ENCODE assay signal across 9 cellular contexts in the genomic region with DNA sequence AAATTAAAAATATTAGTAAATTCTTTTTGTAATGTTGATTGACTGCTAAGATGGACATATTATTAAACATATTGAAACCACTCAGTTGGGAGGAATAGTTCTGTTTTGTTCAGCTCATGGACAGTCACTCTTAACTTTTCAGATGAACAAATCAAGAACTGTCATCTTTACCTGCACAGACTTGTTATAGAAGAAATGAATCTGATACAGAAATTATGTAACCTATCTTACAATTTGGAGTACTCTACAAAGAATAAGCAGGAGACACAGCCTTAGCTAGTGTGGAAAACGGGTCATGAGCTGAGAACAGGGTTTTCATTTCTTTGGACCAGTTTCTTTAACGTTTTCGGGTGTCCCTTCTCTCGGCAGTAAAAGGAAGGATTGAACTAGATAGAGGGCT. TPM values are rescaled to one million over a fixed set of nuclear protein-coding genes. Genes with fewer than 3 reads are reported as not detected.
A peak's percentile ranks its signal among the peaks of the same experiment; 100 is the strongest.
DNase-seq lines count a peak whose midpoint lies in the region; ATAC-seq, FAIRE-seq and TF ChIP-seq lines count a peak whose summit lies in the region.
"Had no signal": no experiment of that assay in that cellular context is flagged by ENCODE, and none has a peak within 500 bp of the region (broad histone marks: within the 10 kb centered on the region; RNA-seq: fewer than 3 reads in every experiment).

No MANE protein-coding gene starts in this region.

- H3K4me1 Mint-ChIP-seq in activated T-cell treated with anti-CD3 and anti-CD28 coated beads, Interleukin-2, amount 50 U/mL, for 72 hours (ENCODE audit: low read depth) = peaks cover 23% of the 10 kb centered on the region
- peaks cover 20% of the 10 kb centered on the region for H3K4me1 Mint-ChIP-seq in astrocyte (ENCODE audit: low read depth, unreplicated experiment)

- H3K27me3 ChIP-seq in astrocyte (ENCODE audit: insufficient read depth, low read length) (no peaks in the 10 kb centered on the region), muscle layer of colon (ENCODE audit: control insufficient read depth in 1 of 2, insufficient read depth in 2 of 2, low read length in 2 of 2) (no peaks in the 10 kb centered on the region), thoracic aorta (replicated peaks; ENCODE audit: insufficient read depth) (no peaks in the 10 kb centered on the region)

- peaks cover 10% of the 10 kb centered on the region for H3K27me3 Mint-ChIP-seq in activated T-cell treated with anti-CD3 and anti-CD28 coated beads, Interleukin-2, amount 50 U/mL, for 72 hours (ENCODE audit: low read depth)
- H3K27me3 Mint-ChIP-seq in astrocyte (ENCODE audit: low read depth, unreplicated experiment) = no peaks in the 10 kb centered on the region

- H2AFZ ChIP-seq in astrocyte (ENCODE audit: low read depth, low read length) = no peak overlapping the region

- peaks cover 4 to 15% of the 10 kb centered on the region in 2 donors for H3K36me3 Mint-ChIP-seq in activated T-cell treated with anti-CD3 and anti-CD28 coated beads, Interleukin-2, amount 50 U/mL, for 72 hours (ENCODE audit: insufficient read depth in 2 of 2)
- no peaks in the 10 kb centered on the region for H3K36me3 Mint-ChIP-seq in astrocyte (ENCODE audit: low read depth, unreplicated experiment)

- no peak overlapping the region for H3K4me3 ChIP-seq in astrocyte (ENCODE audit: insufficient read depth, low read depth, low read length)
- H3K4me3 ChIP-seq in muscle layer of colon (ENCODE audit: low read depth in 1 of 2, low read length in 2 of 2) = no peak overlapping the region
- no peak overlapping the region for H3K4me3 ChIP-seq in thoracic aorta

- no peak for DNase-seq in activated T-cell treated with anti-CD3 and anti-CD28 coated beads, Interleukin-2, amount 50 U/mL, for 72 hours
- DNase-seq in activated T-cell treated with anti-CD3 and anti-CD28 coated beads, Interleukin-2, amount 50 U/mL, for 1 hour = no peak
- DNase-seq in astrocyte (ENCODE audit: low read depth) = no peak
- no peak for DNase-seq in thoracic aorta (ENCODE audit: low spot score)
- no peak for DNase-seq in head of caudate nucleus
- DNase-seq: stimulated activated CD4-positive, alpha-beta T cell treated with anti-CD3 and anti-CD28 coated beads, Interleukin-15, amount 100 ng/mL, for 24 hours had no signal

- H4K20me1 ChIP-seq in astrocyte (ENCODE audit: insufficient read depth, low read length) = no peaks in the 10 kb centered on the region

- H3K27ac ChIP-seq in astrocyte (ENCODE audit: low read depth, low read length) = no peak overlapping the region
- H3K27ac ChIP-seq in muscle layer of colon (ENCODE audit: low read depth, low read length) = peak overlapping the region; percentile 31
- peak overlapping the region; percentile 68 to 87 for H3K27ac ChIP-seq in thoracic aorta

- no peak overlapping the region for H3K27ac Mint-ChIP-seq in activated T-cell treated with anti-CD3 and anti-CD28 coated beads, Interleukin-2, amount 50 U/mL, for 72 hours
- no peak overlapping the region for H3K27ac Mint-ChIP-seq in astrocyte (ENCODE audit: unreplicated experiment)

- intact Hi-C loops in head of caudate nucleus (cut with DNase I) = loop anchor here (2.0 kb wide), 1 partner anchor 22 kb away; a partner anchor contains a TSS

- FAIRE-seq in astrocyte (lab: Jason Lieb, UNC) = no peak

- no peak for ATAC-seq in activated T-cell treated with anti-CD3 and anti-CD28 coated beads, Interleukin-2, amount 50 U/mL, for 72 hours (replicated peaks in 1 of 2)
- ATAC-seq in thoracic aorta (ENCODE audit: insufficient number of reproducible peaks, low FRiP score, low read depth) (no peak), GM18858 (IDR thresholded peaks at IDR 0.05; ENCODE audit: unreplicated experiment) (no peak), HG02759 (IDR thresholded peaks at IDR 0.05; ENCODE audit: unreplicated experiment) (no peak)

- H3K4me3 Mint-ChIP-seq in activated T-cell treated with anti-CD3 and anti-CD28 coated beads, Interleukin-2, amount 50 U/mL, for 72 hours = peak overlapping the region; percentile 60 to 66
- H3K4me3 Mint-ChIP-seq in astrocyte (ENCODE audit: unreplicated experiment) = peak overlapping the region; percentile 24

- H3K36me3 ChIP-seq in astrocyte (ENCODE audit: insufficient read depth, low read length) (no peaks in the 10 kb centered on the region), muscle layer of colon (ENCODE audit: insufficient read depth, low read length) (no peaks in the 10 kb centered on the region), thoracic aorta (no peaks in the 10 kb centered on the region)

- H3K4me1 ChIP-seq in astrocyte (ENCODE audit: insufficient read depth, low read length) = peaks cover 18% of the 10 kb centered on the region
- peaks cover 18% of the 10 kb centered on the region for H3K4me1 ChIP-seq in muscle layer of colon (ENCODE audit: insufficient read depth, low read length)
- H3K4me1 ChIP-seq in thoracic aorta (ENCODE audit: control insufficient read depth in 1 of 2, low read depth in 2 of 2) = peaks cover 0 to 26% of the 10 kb centered on the region in 2 donors

- H3K79me2 ChIP-seq in astrocyte (ENCODE audit: insufficient read depth, low read length) = peaks cover 37% of the 10 kb centered on the region

- TF ChIP-seq CTCF in astrocyte (IDR thresholded peaks at IDR 0.05; ENCODE audit: insufficient read depth, low read depth, low read length) = no peak
- no peak for TF ChIP-seq CTCF in thoracic aorta (IDR thresholded peaks at IDR 0.05)

- H3K4me2 ChIP-seq in astrocyte (ENCODE audit: low read length) = no peak overlapping the region

- H3K9me3 ChIP-seq in astrocyte (ENCODE audit: insufficient read depth, low read depth, low read length) (no peaks in the 10 kb centered on the region), muscle layer of colon (ENCODE audit: low read length) (no peaks in the 10 kb centered on the region), thoracic aorta (no peaks in the 10 kb centered on the region)

- no peaks in the 10 kb centered on the region for H3K9me3 Mint-ChIP-seq in activated T-cell treated with anti-CD3 and anti-CD28 coated beads, Interleukin-2, amount 50 U/mL, for 72 hours
- H3K9me3 Mint-ChIP-seq in astrocyte (ENCODE audit: unreplicated experiment) = no peaks in the 10 kb centered on the region

- H3K9ac ChIP-seq in astrocyte (ENCODE audit: low read length) (no peak overlapping the region), muscle layer of colon (ENCODE audit: low read length) (no peak overlapping the region)

RNA-seq across cellular contexts. Expression of gene ANLN, which starts 1.2 kb away (rescaled TPM):
- total RNA-seq in activated T-cell treated with anti-CD3 and anti-CD28 coated beads, Interleukin-2, amount 50 U/mL, for 72 hours = 10 to 100 TPM; 46.1 to 49.5 TPM
- 11.4 and 20.4 TPM in 2 replicates for total RNA-seq in astrocyte
- 1 to 10 TPM; 2.2 to 2.4 TPM for total RNA-seq in thoracic aorta
